ENCODE assay signal across 1 cellular context in the genomic region with DNA sequence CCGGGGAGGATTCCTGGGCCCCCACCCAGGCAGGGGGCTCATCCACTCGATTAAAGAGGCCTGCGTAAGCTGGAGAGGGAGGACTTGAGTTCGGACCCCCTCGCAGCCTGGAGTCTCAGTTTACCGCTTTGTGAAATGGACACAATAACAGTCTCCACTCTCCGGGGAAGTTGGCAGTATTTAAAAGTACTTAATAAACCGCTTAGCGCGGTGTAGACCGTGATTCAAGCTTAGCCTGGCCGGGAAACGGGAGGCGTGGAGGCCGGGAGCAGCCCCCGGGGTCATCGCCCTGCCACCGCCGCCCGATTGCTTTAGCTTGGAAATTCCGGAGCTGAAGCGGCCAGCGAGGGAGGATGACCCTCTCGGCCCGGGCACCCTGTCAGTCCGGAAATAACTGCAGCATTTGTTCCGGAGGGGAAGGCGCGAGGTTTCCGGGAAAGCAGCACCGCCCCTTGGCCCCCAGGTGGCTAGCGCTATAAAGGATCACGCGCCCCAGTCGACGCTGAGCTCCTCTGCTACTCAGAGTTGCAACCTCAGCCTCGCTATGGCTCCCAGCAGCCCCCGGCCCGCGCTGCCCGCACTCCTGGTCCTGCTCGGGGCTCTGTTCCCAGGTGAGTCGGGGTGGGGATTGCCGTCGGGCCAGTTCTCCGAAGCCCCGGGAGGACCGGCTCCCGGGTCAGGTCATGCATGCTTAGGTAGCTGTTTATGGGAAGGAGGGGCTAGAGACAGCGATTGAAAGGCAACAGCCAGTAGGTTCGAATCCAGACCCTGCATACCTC.
TF ChIP-seq lines count a peak whose summit lies in the region.

A gene with protein sequence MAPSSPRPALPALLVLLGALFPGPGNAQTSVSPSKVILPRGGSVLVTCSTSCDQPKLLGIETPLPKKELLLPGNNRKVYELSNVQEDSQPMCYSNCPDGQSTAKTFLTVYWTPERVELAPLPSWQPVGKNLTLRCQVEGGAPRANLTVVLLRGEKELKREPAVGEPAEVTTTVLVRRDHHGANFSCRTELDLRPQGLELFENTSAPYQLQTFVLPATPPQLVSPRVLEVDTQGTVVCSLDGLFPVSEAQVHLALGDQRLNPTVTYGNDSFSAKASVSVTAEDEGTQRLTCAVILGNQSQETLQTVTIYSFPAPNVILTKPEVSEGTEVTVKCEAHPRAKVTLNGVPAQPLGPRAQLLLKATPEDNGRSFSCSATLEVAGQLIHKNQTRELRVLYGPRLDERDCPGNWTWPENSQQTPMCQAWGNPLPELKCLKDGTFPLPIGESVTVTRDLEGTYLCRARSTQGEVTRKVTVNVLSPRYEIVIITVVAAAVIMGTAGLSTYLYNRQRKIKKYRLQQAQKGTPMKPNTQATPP (plus strand): TSS at position 505 of the 779 bp plus-strand sequence. CDS start 40 bp downstream, at position 545.

TF ChIP-seq in K562, 482 proteins besides CTCF, POLR2A, EP300 and RAD21 (continued from another document):
- TF ChIP-seq ZC3H11A (IDR thresholded peaks at IDR 0.05; ENCODE audit: low read depth, low read length), result no peak
- peak; percentile 38 for TF ChIP-seq CCNT2 (IDR thresholded peaks at IDR 0.05; ENCODE audit: borderline replicate concordance, extremely low read depth, insufficient read length, low read depth, low read length)
- peak; percentile 8 for TF ChIP-seq MEIS2 (IDR thresholded peaks at IDR 0.05; ENCODE audit: partially characterized antibody)
- TF ChIP-seq, protein P1, sequence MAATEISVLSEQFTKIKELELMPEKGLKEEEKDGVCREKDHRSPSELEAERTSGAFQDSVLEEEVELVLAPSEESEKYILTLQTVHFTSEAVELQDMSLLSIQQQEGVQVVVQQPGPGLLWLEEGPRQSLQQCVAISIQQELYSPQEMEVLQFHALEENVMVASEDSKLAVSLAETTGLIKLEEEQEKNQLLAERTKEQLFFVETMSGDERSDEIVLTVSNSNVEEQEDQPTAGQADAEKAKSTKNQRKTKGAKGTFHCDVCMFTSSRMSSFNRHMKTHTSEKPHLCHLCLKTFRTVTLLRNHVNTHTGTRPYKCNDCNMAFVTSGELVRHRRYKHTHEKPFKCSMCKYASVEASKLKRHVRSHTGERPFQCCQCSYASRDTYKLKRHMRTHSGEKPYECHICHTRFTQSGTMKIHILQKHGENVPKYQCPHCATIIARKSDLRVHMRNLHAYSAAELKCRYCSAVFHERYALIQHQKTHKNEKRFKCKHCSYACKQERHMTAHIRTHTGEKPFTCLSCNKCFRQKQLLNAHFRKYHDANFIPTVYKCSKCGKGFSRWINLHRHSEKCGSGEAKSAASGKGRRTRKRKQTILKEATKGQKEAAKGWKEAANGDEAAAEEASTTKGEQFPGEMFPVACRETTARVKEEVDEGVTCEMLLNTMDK (IDR thresholded peaks at IDR 0.05; ENCODE audit: borderline replicate concordance, insufficient read depth, low read depth, low read length, poor library complexity, severe bottlenecking), result peak; percentile 37
